ENCODE assay signal across 8 cellular contexts in genomic region chr22:30426395-30427353, GRCh38.
A peak's percentile ranks its signal among the peaks of the same experiment; 100 is the strongest.
DNase-seq lines count a peak whose midpoint lies in the region; ATAC-seq lines count a peak whose summit lies in the region.

No MANE protein-coding gene starts in this region.

- no peak for ATAC-seq in HG03432 (IDR thresholded peaks at IDR 0.05; ENCODE audit: unreplicated experiment)

- peak; percentile 13 to 66 (median 25) for DNase-seq in NCI-H1417 (lab: John Stamatoyannopoulos, UW)
- DNase-seq in NCI-H1417 treated with DMSO at 0.1 percent for 48 hours (lab: John Stamatoyannopoulos, UW), result no peak
- peak; percentile 19 to 69 for DNase-seq in NCI-H446 (lab: John Stamatoyannopoulos, UW)
- DNase-seq in activated CD4-positive, alpha-beta T cell treated with anti-CD3 and anti-CD28 coated beads for 1 hour, result peak; percentile 68
- peak; percentile 76 for DNase-seq in cerebellar cortex (ENCODE audit: low spot score)
- DNase-seq in kidney tubule cell (ENCODE audit: low spot score), result peak; percentile 92
- peak; percentile 70 to 90 (median 78) for DNase-seq in stimulated activated CD4-positive, alpha-beta T cell treated with anti-CD3 and anti-CD28 coated beads, Interleukin-1b, Interleukin-23, amount 100 ng/mL, for 24 hours (ENCODE audit: low read depth in 4 of 4, low spot score in 1 of 4)
